ENCODE assay signal across 16 cellular contexts in genomic region chr17:73950515-73950914, GRCh38.
"Had no signal": no experiment of that assay in that cellular context is flagged by ENCODE, and none has a peak within 500 bp of the region (broad histone marks: within the 10 kb centered on the region; RNA-seq: fewer than 3 reads in every experiment).

No MANE protein-coding gene starts in this region.

- H3K27ac ChIP-seq: cardiac muscle cell, foreskin keratinocyte, heart left ventricle, left lung, suprapubic skin, upper lobe of right lung had no signal

- H3K4me1 ChIP-seq: foreskin keratinocyte had no signal

- H3K9me3 ChIP-seq: heart left ventricle, left lung, suprapubic skin, upper lobe of right lung had no signal

- ATAC-seq: activated CD8-positive, alpha-beta T cell treated with anti-CD3 and anti-CD28 coated beads for 36 hours; activated T-cell treated with anti-CD3 and anti-CD28 coated beads, Interleukin-2, amount 50 U/mL, for 72 hours; foreskin keratinocyte; heart left ventricle; left lung; upper lobe of right lung had no signal

- DNase-seq: activated CD4-positive, alpha-beta T cell treated with anti-CD3 and anti-CD28 coated beads for 4 hours; activated CD8-positive, alpha-beta memory T cell treated with anti-CD3 and anti-CD28 coated beads, Interleukin-2, amount 50 U/mL, for 4 hours; activated CD8-positive, alpha-beta T cell treated with anti-CD3 and anti-CD28 coated beads for 36 hours; activated T-cell treated with anti-CD3 and anti-CD28 coated beads, Interleukin-2, amount 50 U/mL, for 72 hours; aorta; foreskin keratinocyte; heart left ventricle; islet precursor cell; left lung; nephron progenitor cell; stimulated activated CD4-positive, alpha-beta T cell treated with anti-CD3 and anti-CD28 coated beads, Interleukin-2, amount 100 ng/mL, for 48 hours; stimulated activated naive CD4-positive, alpha-beta T cell treated with Interleukin-2 at 50 U/mL for 16 hours; T1000; upper lobe of right lung had no signal

- H3K4me3 ChIP-seq: cardiac muscle cell, heart left ventricle, left lung, suprapubic skin, upper lobe of right lung had no signal

- H3K36me3 ChIP-seq: cardiac muscle cell, heart left ventricle, left lung, suprapubic skin, upper lobe of right lung had no signal
